In genomic region chr11:117825538-117826359, GRCh38 we compare ENCODE assay signal across 16 cellular contexts. TPM values are rescaled to one million over a fixed set of nuclear protein-coding genes. Genes with fewer than 3 reads are reported as not detected.
A peak's percentile ranks its signal among the peaks of the same experiment; 100 is the strongest.
DNase-seq lines count a peak whose midpoint lies in the region; ATAC-seq and TF ChIP-seq lines count a peak whose summit lies in the region.
"Had no signal": no experiment of that assay in that cellular context is flagged by ENCODE, and none has a peak within 500 bp of the region (broad histone marks: within the 10 kb centered on the region; RNA-seq: fewer than 3 reads in every experiment).

No MANE protein-coding gene starts in this region.

- ATAC-seq in GM18511 (IDR thresholded peaks at IDR 0.05; ENCODE audit: unreplicated experiment), result no peak
- ATAC-seq: esophagus mucosa, left colon, natural killer cell had no signal

- H3K9me3 Mint-ChIP-seq in activated CD4-positive, alpha-beta memory T cell treated with anti-CD3 and anti-CD28 coated beads for 36 hours, result no peaks in the 10 kb centered on the region
- H3K9me3 Mint-ChIP-seq in activated CD4-positive, alpha-beta memory T cell treated with anti-CD3 and anti-CD28 coated beads, Interleukin-2, amount 10 ng/mL, durations not matched to agents 7 days and 5 days, result no peaks in the 10 kb centered on the region
- H3K9me3 Mint-ChIP-seq in glutamatergic neuron (ENCODE audit: unreplicated experiment), result peaks cover 5% of the 10 kb centered on the region
- H3K9me3 Mint-ChIP-seq: natural killer cell had no signal

- no peaks in the 10 kb centered on the region for H3K27me3 Mint-ChIP-seq in activated CD4-positive, alpha-beta memory T cell treated with anti-CD3 and anti-CD28 coated beads for 36 hours
- no peaks in the 10 kb centered on the region for H3K27me3 Mint-ChIP-seq in activated CD4-positive, alpha-beta memory T cell treated with anti-CD3 and anti-CD28 coated beads, Interleukin-2, amount 10 ng/mL, durations not matched to agents 7 days and 5 days
- H3K27me3 Mint-ChIP-seq in glutamatergic neuron (ENCODE audit: unreplicated experiment), result peaks cover 12% of the 10 kb centered on the region

- CTCF ChIA-PET in activated CD4-positive, alpha-beta memory T cell treated with anti-CD3 and anti-CD28 coated beads for 36 hours (lab: Charles Lee), result interaction anchor here (1.4 to 8.6 kb wide), 4 partner anchors 18 to 228 kb away, joined by 6 to 68 read pairs (median 38); no protein-coding TSS in a partner anchor
- CTCF ChIA-PET in activated CD4-positive, alpha-beta memory T cell treated with anti-CD3 and anti-CD28 coated beads, Interleukin-2, amount 10 ng/mL, durations not matched to agents 7 days and 5 days (lab: Charles Lee), result interaction anchor here (1.0 to 3.9 kb wide), 4 partner anchors 10 to 227 kb away, joined by 3 to 32 read pairs (median 13); no protein-coding TSS in a partner anchor
- CTCF ChIA-PET in GM10248 (lab: Yijun Ruan, JAX), result interaction anchor here (1.7 to 15.1 kb wide), 7 partner anchors 10 to 399 kb away, joined by 5 to 344 read pairs (median 18); partner anchors contain the start of gene DSCAML1

- TF ChIP-seq CTCF in left ventricle myocardium inferior (IDR thresholded peaks at IDR 0.05; ENCODE audit: borderline replicate concordance) (no peak), stomach (IDR thresholded peaks at IDR 0.05) (no peak), glutamatergic neuron (IDR thresholded peaks at IDR 0.05; ENCODE audit: partially characterized antibody, unreplicated experiment) (no peak), GM10248 (IDR thresholded peaks at IDR 0.05; ENCODE audit: control extremely low read depth, extremely low read depth, low read depth, missing control alignments) (no peak)

- no peak for TF ChIP-seq POLR2A in stomach (IDR thresholded peaks at IDR 0.05)

- H3K27me3 ChIP-seq in left ventricle myocardium inferior (ENCODE audit: low read depth) (peaks cover 14% of the 10 kb centered on the region), stomach (peaks cover 0 to 29% (median 0%) of the 10 kb centered on the region in 3 donors)
- H3K27me3 ChIP-seq: Peyer's patch had no signal

- peak; percentile 5 for DNase-seq in activated CD4-positive, alpha-beta memory T cell treated with anti-CD3 and anti-CD28 coated beads for 36 hours
- no peak for DNase-seq in activated CD4-positive, alpha-beta memory T cell treated with anti-CD3 and anti-CD28 coated beads, Interleukin-2, amount 10 ng/mL, durations not matched to agents 7 days and 5 days
- DNase-seq in left ventricle myocardium inferior (no peak), stomach (peak; percentile 11), glutamatergic neuron (no peak), GM10248 (ENCODE audit: extremely low spot score) (no peak)
- DNase-seq: activated CD4-positive, alpha-beta T cell treated with anti-CD3 and anti-CD28 coated beads, Interleukin-2, amount 50 U/mL, for 4 hours; DMS153; NCI-H526; stimulated activated naive CD4-positive, alpha-beta T cell had no signal

- H3K4me1 ChIP-seq in left ventricle myocardium inferior (peaks cover 63% of the 10 kb centered on the region), stomach (peaks cover 11 to 69% (median 49%) of the 10 kb centered on the region in 4 donors)

- H3K9me3 ChIP-seq in KOPT-K1 (ENCODE audit: insufficient read depth, low read length, poor library complexity, severe bottlenecking) (no peaks in the 10 kb centered on the region), left ventricle myocardium inferior (replicated peaks) (no peaks in the 10 kb centered on the region), stomach (no peaks in the 10 kb centered on the region)
- H3K9me3 ChIP-seq: Peyer's patch had no signal

- peak overlapping the region; percentile 99 for H3K27ac ChIP-seq in KOPT-K1 (ENCODE audit: low read depth, low read length, poor library complexity, severe bottlenecking)
- H3K27ac ChIP-seq in left ventricle myocardium inferior (replicated peaks), result peak overlapping the region; percentile 83
- H3K27ac ChIP-seq in stomach, result peak overlapping the region in 2 of 5 donors; percentile 77 to 84

- H3K4me3 Mint-ChIP-seq in activated CD4-positive, alpha-beta memory T cell treated with anti-CD3 and anti-CD28 coated beads for 36 hours, result no peak overlapping the region
- H3K4me3 Mint-ChIP-seq in activated CD4-positive, alpha-beta memory T cell treated with anti-CD3 and anti-CD28 coated beads, Interleukin-2, amount 10 ng/mL, durations not matched to agents 7 days and 5 days, result no peak overlapping the region
- no peak overlapping the region for H3K4me3 Mint-ChIP-seq in glutamatergic neuron (ENCODE audit: unreplicated experiment)
- H3K4me3 Mint-ChIP-seq: natural killer cell had no signal

- intact Hi-C loops in activated CD4-positive, alpha-beta memory T cell treated with anti-CD3 and anti-CD28 coated beads for 36 hours (cut with micrococcal nuclease), result no loop called here
- intact Hi-C loops in left ventricle myocardium inferior (cut with micrococcal nuclease), result no loop called here
- intact Hi-C loops in stomach (cut with DNase I; ENCODE audit: low total_unique reads), result no loop called here

- H3K4me3 ChIP-seq in left ventricle myocardium inferior (no peak overlapping the region), stomach (no peak overlapping the region)
- H3K4me3 ChIP-seq: Peyer's patch had no signal

- WGBS in stomach, 5 donors, result 68 to 79% (median 76%) methylated on average over 14 of the region's 14 CpGs

- H3K36me3 Mint-ChIP-seq in activated CD4-positive, alpha-beta memory T cell treated with anti-CD3 and anti-CD28 coated beads for 36 hours, result no peaks in the 10 kb centered on the region
- no peaks in the 10 kb centered on the region for H3K36me3 Mint-ChIP-seq in activated CD4-positive, alpha-beta memory T cell treated with anti-CD3 and anti-CD28 coated beads, Interleukin-2, amount 10 ng/mL, durations not matched to agents 7 days and 5 days (ENCODE audit: low read depth)
- H3K36me3 Mint-ChIP-seq in glutamatergic neuron (ENCODE audit: unreplicated experiment), result no peaks in the 10 kb centered on the region
- H3K36me3 Mint-ChIP-seq: natural killer cell had no signal

- TF ChIP-seq EP300 in stomach (IDR thresholded peaks at IDR 0.05), result no peak

- peaks cover 58% of the 10 kb centered on the region for H3K4me1 Mint-ChIP-seq in activated CD4-positive, alpha-beta memory T cell treated with anti-CD3 and anti-CD28 coated beads for 36 hours (ENCODE audit: low read depth)
- peaks cover 62% of the 10 kb centered on the region for H3K4me1 Mint-ChIP-seq in activated CD4-positive, alpha-beta memory T cell treated with anti-CD3 and anti-CD28 coated beads, Interleukin-2, amount 10 ng/mL, durations not matched to agents 7 days and 5 days
- H3K4me1 Mint-ChIP-seq in glutamatergic neuron (ENCODE audit: low read depth, unreplicated experiment), result peaks cover 13% of the 10 kb centered on the region

- H3K36me3 ChIP-seq in KOPT-K1 (ENCODE audit: insufficient read depth, low read length) (peaks cover 19% of the 10 kb centered on the region), left ventricle myocardium inferior (no peaks in the 10 kb centered on the region), stomach (no peaks in the 10 kb centered on the region)
- H3K36me3 ChIP-seq: Peyer's patch had no signal

- H3K27ac Mint-ChIP-seq in activated CD4-positive, alpha-beta memory T cell treated with anti-CD3 and anti-CD28 coated beads for 36 hours, result peak overlapping the region; percentile 45
- no peak overlapping the region for H3K27ac Mint-ChIP-seq in activated CD4-positive, alpha-beta memory T cell treated with anti-CD3 and anti-CD28 coated beads, Interleukin-2, amount 10 ng/mL, durations not matched to agents 7 days and 5 days
- no peak overlapping the region for H3K27ac Mint-ChIP-seq in glutamatergic neuron (ENCODE audit: unreplicated experiment)

- POLR2A ChIA-PET in activated CD4-positive, alpha-beta memory T cell treated with anti-CD3 and anti-CD28 coated beads for 36 hours (lab: Charles Lee), result no interaction called here
- POLR2A ChIA-PET in activated CD4-positive, alpha-beta memory T cell treated with anti-CD3 and anti-CD28 coated beads, Interleukin-2, amount 10 ng/mL, durations not matched to agents 7 days and 5 days (lab: Charles Lee), result interaction anchor here (0.6 to 2.7 kb wide), 3 partner anchors 11 to 228 kb away, joined by 3 to 9 read pairs (median 3); no protein-coding TSS in a partner anchor
- POLR2A ChIA-PET in GM10248 (lab: Yijun Ruan, JAX), result no interaction called here

RNA-seq across cellular contexts. Expression of gene FXYD2, which starts 1.2 kb away (rescaled TPM):
- not detected for total RNA-seq in activated CD4-positive, alpha-beta memory T cell treated with anti-CD3 and anti-CD28 coated beads for 36 hours
- under 1 TPM; 0.33 to 0.48 TPM for total RNA-seq in activated CD4-positive, alpha-beta memory T cell treated with anti-CD3 and anti-CD28 coated beads, Interleukin-2, amount 10 ng/mL, durations not matched to agents 7 days and 5 days
- total RNA-seq in left ventricle myocardium inferior, result 1.3 TPM
- 1 to 10 TPM in 1 of 5 donors, under 1 TPM in 1, not detected in 3; 0.45 to 7.0 TPM for total RNA-seq in stomach
- 1 to 10 TPM; 1.0 to 7.8 (median 4.0) TPM for polyA plus RNA-seq in stomach
- total RNA-seq in glutamatergic neuron (ENCODE audit: unreplicated experiment), result 0.44 TPM
- total RNA-seq: esophagus mucosa had no signal

RNA-seq across cellular contexts. Expression of gene DSCAML1, which starts 28.7 kb away (rescaled TPM):
- total RNA-seq in activated CD4-positive, alpha-beta memory T cell treated with anti-CD3 and anti-CD28 coated beads for 36 hours, result under 1 TPM; 0.29 to 0.67 TPM
- total RNA-seq in activated CD4-positive, alpha-beta memory T cell treated with anti-CD3 and anti-CD28 coated beads, Interleukin-2, amount 10 ng/mL, durations not matched to agents 7 days and 5 days, result under 1 TPM in 1 of 2 experiments, not detected in 1; 0.03 TPM
- 0.19 TPM for total RNA-seq in left ventricle myocardium inferior
- total RNA-seq in stomach, result 1 to 10 TPM in 2 of 5 donors, under 1 TPM in 3; 0.14 to 2.9 (median 0.45) TPM
- polyA plus RNA-seq in stomach, result under 1 TPM; 0.08 to 0.75 (median 0.46) TPM
- total RNA-seq in glutamatergic neuron (ENCODE audit: unreplicated experiment), result 0.07 TPM
- total RNA-seq: esophagus mucosa had no signal

RNA-seq across cellular contexts. Expression of gene FXYD6, which starts 50.7 kb away (rescaled TPM):
- under 1 TPM; 0.26 to 0.61 TPM for total RNA-seq in activated CD4-positive, alpha-beta memory T cell treated with anti-CD3 and anti-CD28 coated beads for 36 hours
- total RNA-seq in activated CD4-positive, alpha-beta memory T cell treated with anti-CD3 and anti-CD28 coated beads, Interleukin-2, amount 10 ng/mL, durations not matched to agents 7 days and 5 days, result not detected
- 30.2 TPM for total RNA-seq in left ventricle myocardium inferior
- total RNA-seq in stomach, result 100 to 1,000 TPM in 1 of 5 donors, 10 to 100 TPM in 4; 12.7 to 187 (median 47.0) TPM
- polyA plus RNA-seq in stomach, result 10 to 100 TPM; 22.5 to 39.4 (median 25.6) TPM
- total RNA-seq in glutamatergic neuron (ENCODE audit: unreplicated experiment), result 57.1 TPM

Comparison
In these comparisons a context has a peak if more than half of its experiments do, and no peak if none do; other contexts are left out.
1. DNase-seq: peak in activated CD4-positive, alpha-beta memory T cell treated with anti-CD3 and anti-CD28 coated beads for 36 hours (single experiment) and stomach (single experiment); none in activated CD4-positive, alpha-beta memory T cell treated with anti-CD3 and anti-CD28 coated beads, Interleukin-2, amount 10 ng/mL, durations not matched to agents 7 days and 5 days (single experiment), left ventricle myocardium inferior (single experiment), glutamatergic neuron (single experiment) and GM10248 (single experiment).
2. RNA of gene FXYD6, which starts 50.7 kb away (total RNA-seq): 57.1 TPM in glutamatergic neuron (single experiment), 12.7 to 187 TPM in stomach and 30.2 TPM in left ventricle myocardium inferior (single experiment); 0.26 to 0.61 TPM in activated CD4-positive, alpha-beta memory T cell treated with anti-CD3 and anti-CD28 coated beads for 36 hours and not detected in activated CD4-positive, alpha-beta memory T cell treated with anti-CD3 and anti-CD28 coated beads, Interleukin-2, amount 10 ng/mL, durations not matched to agents 7 days and 5 days; every median in the first group is over 4 times any median in the second.